18 cellular contexts compared by ENCODE assay signal in the genomic region with DNA sequence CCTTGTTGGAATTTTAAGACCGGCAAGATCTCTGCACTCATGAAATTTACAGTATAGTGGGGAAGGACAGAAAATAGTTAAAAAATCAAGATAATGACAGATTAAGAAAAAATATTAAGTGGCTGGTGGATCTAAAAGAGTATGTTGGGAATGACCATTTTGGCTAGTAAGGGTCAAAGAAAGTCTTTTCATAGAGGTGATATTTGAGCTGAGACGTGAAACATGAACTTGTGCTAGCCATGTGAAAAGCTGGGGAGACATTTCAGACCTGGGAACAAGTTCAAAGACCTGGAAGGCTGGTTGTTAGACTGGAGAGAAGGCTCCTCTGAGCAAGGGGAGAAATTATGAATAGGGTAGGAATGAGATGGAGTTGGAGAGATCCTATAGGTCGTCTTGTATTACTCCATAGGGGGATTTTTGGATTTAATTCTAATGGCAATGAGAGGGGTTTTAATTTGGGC. TPM values are rescaled to one million over a fixed set of nuclear protein-coding genes. Genes with fewer than 3 reads are reported as not detected.
DNase-seq lines count a peak whose midpoint lies in the region; ATAC-seq, FAIRE-seq and TF ChIP-seq lines count a peak whose summit lies in the region.
"Had no signal": no experiment of that assay in that cellular context is flagged by ENCODE, and none has a peak within 500 bp of the region (broad histone marks: within the 10 kb centered on the region; RNA-seq: fewer than 3 reads in every experiment).

No MANE protein-coding gene starts in this region.

- 78% methylated on average over 3 of the region's 3 CpGs; no CpG with 5 or more reads in 1 of the 2 experiments for whole genome bisulfite sequencing in H1 (ENCODE audit: extremely low coverage in 1 of 2, insufficient coverage in 1 of 2, insufficient read length in 1 of 2, insufficient replicate concordance in 2 of 2, low coverage in 1 of 2, low lambda C conversion rate in 2 of 2, missing lambda C conversion rate in 1 of 2), 2 experiments
- 18 to 24% methylated on average over 3 of the region's 3 CpGs for WGBS in aorta, 2 donors

- H3K27ac Mint-ChIP-seq in mesothelial cell of epicardium: no peak overlapping the region
- H3K27ac Mint-ChIP-seq: activated B cell treated with CpG ODN at 0.5 μM for 24 hours, natural killer cell, T-cell had no signal

- no peak overlapping the region for H3K18ac ChIP-seq in H1 (ENCODE audit: extremely low read depth, low read length)

- no peak overlapping the region for H3K4me3 Mint-ChIP-seq in mesothelial cell of epicardium
- H3K4me3 Mint-ChIP-seq: T-cell had no signal

- H4K20me1 ChIP-seq in H1 (replicated peaks in 1 of 2; ENCODE audit: control insufficient read depth in 1 of 2, insufficient read depth in 2 of 2, low read length in 2 of 2) (peaks cover 0 to 7% of the 10 kb centered on the region in 2 experiments), osteoblast (ENCODE audit: insufficient read depth, low read length) (peaks cover 16% of the 10 kb centered on the region)

- no peak overlapping the region for H2BK120ac ChIP-seq in H1 (replicated peaks; ENCODE audit: low read depth, low read length)

- H2BK12ac ChIP-seq in H1 (ENCODE audit: low read depth, low read length): no peak overlapping the region

- H2AK5ac ChIP-seq in H1 (ENCODE audit: low read depth, low read length): no peak overlapping the region

- intact Hi-C loops in Right ventricle myocardium superior (cut with DNase I): loop anchor here (2.0 kb wide), 1 partner anchor 42 kb away; no protein-coding TSS in a partner anchor
- intact Hi-C loops in aorta (cut with DNase I): loop anchor here in 1 of 2 donors (5.0 kb wide), 1 partner anchor 36 kb away; no protein-coding TSS in a partner anchor

- H2AFZ ChIP-seq in H1 (ENCODE audit: low read length): no peak overlapping the region
- no peak overlapping the region for H2AFZ ChIP-seq in osteoblast (ENCODE audit: low read length)

- H3K23me2 ChIP-seq in H1 (ENCODE audit: low read depth, low read length): no peaks in the 10 kb centered on the region; the same call in 1 of the 2 replicates

- peaks cover 0 to 62% of the 10 kb centered on the region in 2 donors for H3K4me1 ChIP-seq in right atrium auricular region
- H3K4me1 ChIP-seq in H1 (replicated peaks in 1 of 4; ENCODE audit: control insufficient read depth in 3 of 4, insufficient read depth in 4 of 4, low read length in 3 of 4): peaks cover 0 to 18% (median 11%) of the 10 kb centered on the region in 4 experiments; a peak in 4 of 7 replicates
- H3K4me1 ChIP-seq in osteoblast (ENCODE audit: insufficient read depth, low read length): peaks cover 16% of the 10 kb centered on the region
- peaks cover 8% of the 10 kb centered on the region for H3K4me1 ChIP-seq in foreskin keratinocyte
- peaks cover 4 to 7% of the 10 kb centered on the region in 2 donors for H3K4me1 ChIP-seq in aorta (ENCODE audit: control insufficient read depth in 1 of 2, insufficient read depth in 2 of 2, low read length in 2 of 2)

- TF ChIP-seq POLR2A in H1 (IDR thresholded peaks at IDR 0.05; ENCODE audit: control extremely low read depth in 1 of 2, low read depth in 2 of 2, low read length in 2 of 2): no peak

- no peak overlapping the region for H3K9ac ChIP-seq in H1 (replicated peaks in 1 of 4; ENCODE audit: extremely low read depth in 1 of 4, low read depth in 3 of 4, low read length in 3 of 4)

- no peak overlapping the region for H3K56ac ChIP-seq in H1 (replicated peaks; ENCODE audit: insufficient read length, low read depth, low read length)

- H3K36me3 ChIP-seq in right atrium auricular region (no peaks in the 10 kb centered on the region), H1 (ENCODE audit: control insufficient read depth in 2 of 4, insufficient read depth in 4 of 4, low read length in 3 of 4) (peaks cover 0 to 3% (median 0%) of the 10 kb centered on the region in 4 experiments; a peak in 1 of 8 replicates), osteoblast (ENCODE audit: insufficient read depth, low read length) (no peaks in the 10 kb centered on the region), aorta (ENCODE audit: control insufficient read depth in 1 of 2, insufficient read depth in 2 of 2, low read length in 1 of 2) (no peaks in the 10 kb centered on the region)
- H3K36me3 ChIP-seq: right lobe of liver had no signal

- no peak overlapping the region for H3K23ac ChIP-seq in H1 (ENCODE audit: insufficient read length)

- H3K4me3 ChIP-seq in right atrium auricular region (no peak overlapping the region), H1 (ENCODE audit: extremely low read depth in 1 of 4, insufficient read depth in 2 of 4, low read depth in 3 of 4, low read length in 4 of 4) (peak overlapping the region in 1 of 4 experiments; percentile 16; a peak in 1 of 8 replicates), osteoblast (ENCODE audit: insufficient read depth, low read length) (no peak overlapping the region), aorta (ENCODE audit: low read length in 2 of 2) (no peak overlapping the region)
- H3K4me3 ChIP-seq: right lobe of liver had no signal

- POLR2A ChIA-PET in H1 (lab: Charles Lee; ENCODE audit: partially characterized antibody): interaction anchor here (1.2 to 13.8 kb wide), 7 partner anchors 11 to 223 kb away, joined by 3 to 277 read pairs (median 5); partner anchors contain the start of genes RPL7L1, TBCC and UBR2

- TF ChIP-seq CTCF in right atrium auricular region (IDR thresholded peaks at IDR 0.05) (no peak), H1 (IDR thresholded peaks at IDR 0.05; ENCODE audit: control extremely low read depth in 1 of 3, insufficient read depth in 1 of 3, low read depth in 1 of 3, low read length in 3 of 3) (no peak), osteoblast (IDR thresholded peaks at IDR 0.05; ENCODE audit: extremely low read depth, low read depth, low read length) (peak; percentile 0), foreskin keratinocyte (conservative IDR thresholded peaks at IDR 0.05) (no peak), mesothelial cell of epicardium (IDR thresholded peaks at IDR 0.05; ENCODE audit: unreplicated experiment) (no peak)

- H2BK5ac ChIP-seq in H1 (ENCODE audit: low read depth, low read length): no peak overlapping the region

- H3K79me1 ChIP-seq in H1 (ENCODE audit: low read depth, low read length): no peaks in the 10 kb centered on the region

- no peak overlapping the region for H4K5ac ChIP-seq in H1 (ENCODE audit: insufficient read length, low read depth, low read length)

- no peak for TF ChIP-seq RAD21 in H1 (IDR thresholded peaks at IDR 0.05 in 1 of 2, conservative IDR thresholded peaks at IDR 0.05 in 1 of 2; ENCODE audit: low read depth in 2 of 2, low read length in 2 of 2)

- no peak for DNase-seq in right atrium auricular region (ENCODE audit: low spot score)
- no peak for DNase-seq in Right ventricle myocardium superior
- no peak for DNase-seq in H1 (ENCODE audit: low read depth in 1 of 2, low spot score in 2 of 2)
- no peak for DNase-seq in osteoblast (ENCODE audit: insufficient read length, low spot score, missing footprints)
- no peak for DNase-seq in foreskin keratinocyte
- no peak for DNase-seq in HUDEP-2 (lab: John Stamatoyannopoulos, UW; ENCODE audit: unreplicated experiment in 76 of 76)
- DNase-seq in mesothelial cell of epicardium (ENCODE audit: low spot score in 2 of 2, unreplicated experiment in 2 of 2): no peak
- no peak for DNase-seq in aorta
- DNase-seq: activated B cell treated with CpG ODN at 0.5 μM for 24 hours; activated naive CD4-positive, alpha-beta T cell; natural killer cell; NCI-H1694; right lobe of liver; stimulated activated CD4-positive, alpha-beta T cell treated with anti-CD3 and anti-CD28 coated beads, Interleukin-4, amount 100 ng/mL, for 4 hours; T-cell had no signal

- H3K4me2 ChIP-seq in H1 (ENCODE audit: insufficient read depth in 1 of 2, low read depth in 2 of 2, low read length in 2 of 2): peak overlapping the region; percentile 16 to 32; a peak in 3 of 4 replicates
- H3K4me2 ChIP-seq in osteoblast (ENCODE audit: insufficient read depth, low read length): peak overlapping the region; percentile 88

- no peak for TF ChIP-seq EP300 in H1 (IDR thresholded peaks at IDR 0.05; ENCODE audit: borderline replicate concordance in 1 of 2, low read depth in 2 of 2, low read length in 2 of 2)

- peaks cover 39% of the 10 kb centered on the region for H3K4me1 Mint-ChIP-seq in mesothelial cell of epicardium

- H4K8ac ChIP-seq in H1 (ENCODE audit: extremely low read depth, insufficient read depth, low read length): no peak overlapping the region

- H3K27me3 ChIP-seq in right atrium auricular region: no peaks in the 10 kb centered on the region
- H3K27me3 ChIP-seq in H1 (replicated peaks in 1 of 4; ENCODE audit: control insufficient read depth in 3 of 4, extremely low read depth in 1 of 4, insufficient read depth in 3 of 4, low read length in 3 of 4): no peaks in the 10 kb centered on the region
- H3K27me3 ChIP-seq in osteoblast (ENCODE audit: insufficient read depth, low read length): no peaks in the 10 kb centered on the region
- no peaks in the 10 kb centered on the region for H3K27me3 ChIP-seq in foreskin keratinocyte
- H3K27me3 ChIP-seq in aorta (ENCODE audit: control insufficient read depth in 1 of 2, insufficient read depth in 2 of 2, low read length in 1 of 2): no peaks in the 10 kb centered on the region
- H3K27me3 ChIP-seq: right lobe of liver had no signal

- no peak for FAIRE-seq in H1 (lab: Jason Lieb, UNC)
- FAIRE-seq: bronchial epithelial cell, D721Med, RCC 7860 had no signal

- H4K91ac ChIP-seq in H1 (replicated peaks; ENCODE audit: insufficient read length, low read length): no peak overlapping the region

- peaks cover 3% of the 10 kb centered on the region for H3K36me3 Mint-ChIP-seq in mesothelial cell of epicardium
- H3K36me3 Mint-ChIP-seq: natural killer cell had no signal

- no peak for ATAC-seq in Right ventricle myocardium superior (ENCODE audit: poor library complexity)
- no peak for ATAC-seq in foreskin keratinocyte
- no peak for ATAC-seq in aorta (ENCODE audit: low FRiP score)
- ATAC-seq: natural killer cell, right lobe of liver, T-cell had no signal

- H3K9me3 Mint-ChIP-seq in mesothelial cell of epicardium: no peaks in the 10 kb centered on the region
- H3K9me3 Mint-ChIP-seq: activated B cell treated with CpG ODN at 0.5 μM for 24 hours, natural killer cell, T-cell had no signal

- H3K79me2 ChIP-seq in H1 (ENCODE audit: control insufficient read depth in 1 of 2, insufficient read depth in 2 of 2, low read length in 2 of 2) (peaks cover 13 to 65% of the 10 kb centered on the region in 2 experiments), osteoblast (ENCODE audit: insufficient read depth, low read length) (peaks cover 66% of the 10 kb centered on the region)

- no peak overlapping the region for H2BK15ac ChIP-seq in H1 (ENCODE audit: low read length)

- H2BK20ac ChIP-seq in H1 (ENCODE audit: low read length): no peak overlapping the region

- CTCF ChIA-PET in H1 (lab: Charles Lee; ENCODE audit: partially characterized antibody): interaction anchor here (0.6 to 1.4 kb wide), 3 partner anchors 41 to 125 kb away, joined by 3 to 4 read pairs (median 3); partner anchors contain the start of gene TBCC

- H3K4ac ChIP-seq in H1 (replicated peaks; ENCODE audit: insufficient read length, low read depth, low read length): no peak overlapping the region

- H3K14ac ChIP-seq in H1 (ENCODE audit: insufficient read length): no peak overlapping the region

- H3K9me3 ChIP-seq in right atrium auricular region (no peaks in the 10 kb centered on the region), H1 (ENCODE audit: insufficient read depth in 2 of 2, low read depth in 1 of 2, low read length in 1 of 2) (no peaks in the 10 kb centered on the region), osteoblast (ENCODE audit: low read depth, low read length) (no peaks in the 10 kb centered on the region), aorta (ENCODE audit: control insufficient read depth, low read length) (no peaks in the 10 kb centered on the region)
- H3K9me3 ChIP-seq: right lobe of liver had no signal

- H3K27ac ChIP-seq in right atrium auricular region (peak overlapping the region; percentile 99), H1 (ENCODE audit: low read depth, low read length) (no peak overlapping the region), osteoblast (ENCODE audit: low read depth, low read length) (no peak overlapping the region), foreskin keratinocyte (no peak overlapping the region), aorta (ENCODE audit: low read depth in 1 of 2, low read length in 2 of 2) (no peak overlapping the region)
- H3K27ac ChIP-seq: right lobe of liver had no signal

- H3K27me3 Mint-ChIP-seq in mesothelial cell of epicardium (ENCODE audit: low read depth): no peaks in the 10 kb centered on the region
- H3K27me3 Mint-ChIP-seq: activated B cell treated with CpG ODN at 0.5 μM for 24 hours, T-cell had no signal

RNA-seq across cellular contexts. Expression of gene BICRAL, which starts 4.7 kb away (rescaled TPM):
- total RNA-seq in right atrium auricular region (10 to 100 TPM in 1 of 2 donors, 1 to 10 TPM in 1; 9.6 to 14.1 TPM), Right ventricle myocardium superior (10.8 TPM), osteoblast (9.4 TPM in 2 replicates), foreskin keratinocyte (4.7 and 4.9 TPM in 2 replicates), mesothelial cell of epicardium (12.5 to 13.2 TPM (median 12.7 TPM) in 3 replicates), aorta (10 to 100 TPM; 17.2 to 21.1 TPM)
- 12.2 and 12.7 TPM in 2 replicates for total RNA-seq in H1 (2021; fragmentation: NEBNext Ultra II Directional; extraction: Animal tissue kit (Norgen Biotek cat#: 25700))
- polyA plus RNA-seq in H1 (2011; rRNA removed) (6.9 and 9.4 TPM in 2 replicates), foreskin keratinocyte (0.84 and 0.95 TPM in 2 replicates), aorta (1 to 10 TPM; 4.8 to 5.8 TPM)
- polyA plus RNA-seq in H1 (2011; cell fraction: cytosol; rRNA removed): 7.6 TPM
- 6.5 TPM for polyA plus RNA-seq in H1 (2011; cell fraction: nucleus; rRNA removed)
- 4.7 to 6.8 TPM (median 5.4 TPM) in 4 replicates for polyA plus RNA-seq in H1 (2012, experiment 1 of 2)
- polyA plus RNA-seq in H1 (2012, experiment 2 of 2): 0.54 TPM
- 5.9 TPM for polyA plus RNA-seq in H1 (2013, experiment 1 of 2)
- 5.5 TPM for polyA plus RNA-seq in H1 (2013, experiment 2 of 2)
- polyA minus RNA-seq in H1 (2011; rRNA and poly(A)+ RNA removed): 34.5 and 34.8 TPM in 2 replicates
- 11.2 TPM for polyA minus RNA-seq in H1 (2011; cell fraction: cytosol; rRNA and poly(A)+ RNA removed)
- polyA minus RNA-seq in H1 (2011; cell fraction: nucleus; rRNA and poly(A)+ RNA removed): 14.8 TPM

RNA-seq across cellular contexts. Expression of gene TBCC, which starts 40.7 kb away (rescaled TPM):
- total RNA-seq in right atrium auricular region (10 to 100 TPM; 18.8 to 21.4 TPM), Right ventricle myocardium superior (10.2 TPM), osteoblast (30.9 and 33.7 TPM in 2 replicates), foreskin keratinocyte (22.5 and 24.6 TPM in 2 replicates), mesothelial cell of epicardium (19.5 to 21.2 TPM (median 20.3 TPM) in 3 replicates), aorta (10 to 100 TPM; 16.1 to 16.8 TPM)
- total RNA-seq in H1 (2021; fragmentation: NEBNext Ultra II Directional; extraction: Animal tissue kit (Norgen Biotek cat#: 25700)): 25.5 and 27.3 TPM in 2 replicates
- polyA plus RNA-seq in H1 (2011; rRNA removed) (22.7 and 28.9 TPM in 2 replicates), foreskin keratinocyte (22.2 and 23.7 TPM in 2 replicates), aorta (10 to 100 TPM; 14.4 to 33.1 TPM)
- polyA plus RNA-seq in H1 (2011; cell fraction: cytosol; rRNA removed): 24.6 TPM
- 20.6 TPM for polyA plus RNA-seq in H1 (2011; cell fraction: nucleus; rRNA removed)
- 22.5 to 26.8 TPM (median 24.3 TPM) in 4 replicates for polyA plus RNA-seq in H1 (2012, experiment 1 of 2)
- 31.6 TPM for polyA plus RNA-seq in H1 (2012, experiment 2 of 2)
- polyA plus RNA-seq in H1 (2013, experiment 1 of 2): 21.4 TPM
- polyA plus RNA-seq in H1 (2013, experiment 2 of 2): 21.0 TPM
- polyA minus RNA-seq in H1 (2011; rRNA and poly(A)+ RNA removed): 6.4 and 12.0 TPM in 2 replicates
- 9.9 TPM for polyA minus RNA-seq in H1 (2011; cell fraction: cytosol; rRNA and poly(A)+ RNA removed)
- polyA minus RNA-seq in H1 (2011; cell fraction: nucleus; rRNA and poly(A)+ RNA removed): 15.3 TPM

Comparison
In these comparisons a context has a peak if more than half of its experiments do, and no peak if none do; other contexts are left out.
1. H3K27ac ChIP-seq: peak in right atrium auricular region (2 of 2); none in H1 (single experiment), osteoblast (single experiment), foreskin keratinocyte (single experiment) and aorta (0 of 2).